Comparison of ENCODE assay signal across 19 cellular contexts in the genomic region with DNA sequence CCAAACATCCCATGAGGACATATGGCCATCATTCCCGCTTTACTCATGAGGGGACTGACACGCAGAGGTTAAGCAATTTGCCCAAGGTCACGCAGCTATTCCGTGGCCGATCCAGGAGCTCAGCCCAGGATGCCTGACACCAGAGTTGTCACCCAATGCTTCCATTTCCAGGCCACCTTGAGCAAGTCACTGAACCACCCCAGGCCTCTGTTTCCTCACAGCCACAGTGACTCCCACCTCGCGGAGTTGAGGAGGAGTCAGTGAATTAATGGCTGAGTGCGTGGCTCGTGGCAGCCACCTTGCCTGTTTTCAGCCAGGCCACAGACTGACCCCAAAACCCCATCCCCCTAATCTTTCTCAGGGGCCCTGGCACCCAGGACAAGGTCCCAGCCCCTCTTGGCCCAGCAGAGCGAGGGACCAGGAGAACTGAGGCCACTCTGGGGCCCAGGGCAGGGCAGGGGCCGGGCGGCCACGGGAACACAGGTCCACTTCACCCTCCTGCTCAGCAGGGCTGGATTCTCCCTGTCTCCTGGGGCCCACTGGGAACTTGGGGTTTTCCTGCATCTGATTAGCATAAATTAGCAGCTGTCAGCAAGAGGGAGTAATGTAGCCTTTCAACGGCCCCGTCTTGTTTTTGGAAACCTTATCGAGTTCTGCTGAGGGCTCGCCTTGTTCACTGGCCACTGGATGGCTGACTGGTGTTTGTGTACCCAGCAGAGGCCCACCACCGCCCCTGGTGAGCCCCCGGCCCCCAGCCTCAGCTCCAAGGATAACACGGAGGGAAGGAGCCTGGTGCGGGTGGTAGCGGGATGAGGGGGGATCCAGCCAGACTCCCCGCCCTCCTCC. TPM values are rescaled to one million over a fixed set of nuclear protein-coding genes. Genes with fewer than 3 reads are reported as not detected.
"Had no signal": no experiment of that assay in that cellular context is flagged by ENCODE, and none has a peak within 500 bp of the region (broad histone marks: within the 10 kb centered on the region; RNA-seq: fewer than 3 reads in every experiment).

No MANE protein-coding gene starts in this region.

- ATAC-seq: left colon had no signal

- H3K27me3 ChIP-seq: tibial nerve, uterus had no signal

- H3K9me3 ChIP-seq: esophagus muscularis mucosa, tibial nerve, uterus had no signal

- H3K4me1 ChIP-seq: uterus had no signal

- H3K36me3 ChIP-seq: esophagus muscularis mucosa, tibial nerve, uterus, WERI-Rb-1 had no signal

- H3K4me3 ChIP-seq: esophagus muscularis mucosa, lung, tibial nerve, uterus had no signal

- H3K27ac ChIP-seq: esophagus muscularis mucosa, tibial nerve, uterus, WERI-Rb-1 had no signal

- DNase-seq: activated CD4-positive, alpha-beta T cell treated with anti-CD3 and anti-CD28 coated beads for 1 hour; activated gamma-delta T cell treated with Interleukin-2 at 50 U/mL for 16 hours; amniotic stem cell; cortex of kidney; effector CD4-positive, alpha-beta T cell; left colon; midbrain; stimulated activated CD4-positive, alpha-beta T cell treated with anti-CD3 and anti-CD28 coated beads, Interleukin-12 subunit alpha, Interleukin-12 subunit beta, amount 100 ng/mL, for 4 hours; stimulated activated CD4-positive, alpha-beta T cell treated with anti-CD3 and anti-CD28 coated beads, Interleukin-1b, Interleukin-23, amount 100 ng/mL, for 48 hours; stimulated activated CD8-positive, alpha-beta memory T cell treated with anti-CD3 and anti-CD28 coated beads, Interleukin-4, amount 100 ng/mL, for 48 hours; stimulated activated naive CD4-positive, alpha-beta T cell treated with Interleukin-2 at 50 U/mL for 16 hours; uterus; WERI-Rb-1 had no signal

RNA-seq across cellular contexts. Expression of gene LAPTM5, which starts 19.7 kb away (rescaled TPM):
- total RNA-seq: progenitor cell of endocrine pancreas had no signal

RNA-seq across cellular contexts. Expression of gene MATN1, which starts 53.9 kb away (rescaled TPM):
- total RNA-seq: esophagus muscularis mucosa; left colon; subcutaneous adipose tissue; T-helper 2 cell treated with Interferon-gamma antibody and Interleukin-4, amounts not matched to agents 100 ng/mL and 5 ng/mL, for 36 hours; tibial nerve had no signal
